8 cellular contexts compared by ENCODE assay signal in genomic region chr20:62926229-62927127, GRCh38. TPM values are rescaled to one million over a fixed set of nuclear protein-coding genes. Genes with fewer than 3 reads are reported as not detected.
DNase-seq lines count a peak whose midpoint lies in the region; ATAC-seq and TF ChIP-seq lines count a peak whose summit lies in the region.

Gene DIDO1 (minus strand): TSS chr20:62926505.

- peak; percentile 71 for ATAC-seq in RWPE2 (ENCODE audit: low read depth)

- TF ChIP-seq CTCF in RWPE2 (IDR thresholded peaks at IDR 0.05; ENCODE audit: poor library complexity, severe bottlenecking) (peak; percentile 94), neural crest cell (conservative IDR thresholded peaks at IDR 0.05) (peak; percentile 75)

- H3K9me2 ChIP-seq in GM23248 (ENCODE audit: insufficient read depth): no peaks in the 10 kb centered on the region

- H3K27me3 Mint-ChIP-seq in neural crest cell (ENCODE audit: low read depth): no peaks in the 10 kb centered on the region

- peak within 1 kb of the TSS; percentile 91 for H3K4me2 ChIP-seq in GM23248 (ENCODE audit: unreplicated experiment)

- peaks cover 20% of the 10 kb centered on the region; the same call in 1 of the 2 replicates for H4K20me1 ChIP-seq in GM23248 (ENCODE audit: insufficient read depth)

- H3K27ac Mint-ChIP-seq in neural crest cell (ENCODE audit: unreplicated experiment): peak within 1 kb of the TSS; percentile 64

- H3K4me3 Mint-ChIP-seq in neural crest cell: peak within 1 kb of the TSS; percentile 97

- peak within 1 kb of the TSS; percentile 65 for H2AFZ ChIP-seq in GM23248

- H3F3A ChIP-seq in GM23248 (ENCODE audit: insufficient read depth): peaks cover 42% of the 10 kb centered on the region

- H3K27me3 ChIP-seq in GM23248 (replicated peaks; ENCODE audit: insufficient read depth) (no peaks in the 10 kb centered on the region), RWPE2 (ENCODE audit: insufficient read depth, poor library complexity, severe bottlenecking) (no peaks in the 10 kb centered on the region), stomach smooth muscle (ENCODE audit: control insufficient read depth in 1 of 2, insufficient read depth in 2 of 2, low read length in 2 of 2) (no peaks in the 10 kb centered on the region)

- no peaks in the 10 kb centered on the region for H3K9me3 ChIP-seq in GM23248 (ENCODE audit: low read depth)
- no peaks in the 10 kb centered on the region for H3K9me3 ChIP-seq in RWPE2 (ENCODE audit: severe bottlenecking)
- no peaks in the 10 kb centered on the region for H3K9me3 ChIP-seq in stomach smooth muscle (ENCODE audit: control insufficient read depth in 2 of 2, low read length in 2 of 2)

- H3K4me1 ChIP-seq in GM23248 (ENCODE audit: insufficient read depth) (peaks cover 48% of the 10 kb centered on the region), RWPE2 (ENCODE audit: insufficient read depth, poor library complexity, severe bottlenecking) (peaks cover 40% of the 10 kb centered on the region), stomach smooth muscle (ENCODE audit: control insufficient read depth, insufficient read depth, low read length) (peaks cover 49% of the 10 kb centered on the region)

- H3K36me3 Mint-ChIP-seq in neural crest cell (ENCODE audit: low read depth): no peaks in the 10 kb centered on the region

- H3K27ac ChIP-seq in GM23248 (peak within 1 kb of the TSS; percentile 95), RWPE2 (ENCODE audit: poor library complexity, severe bottlenecking) (peak within 1 kb of the TSS; percentile 82), stomach smooth muscle (ENCODE audit: low read length) (peak within 1 kb of the TSS; percentile 89)

- H3K79me2 ChIP-seq in GM23248 (ENCODE audit: insufficient read depth): peaks cover 96% of the 10 kb centered on the region

- peak; percentile 89 for DNase-seq in Daoy (ENCODE audit: low read depth)
- DNase-seq in GM23248: peak; percentile 92
- DNase-seq in LHCN-M2 (ENCODE audit: low read depth): peak; percentile 78
- DNase-seq in RWPE2 (ENCODE audit: low spot score): peak; percentile 99
- peak; percentile 88 for DNase-seq in activated T-helper 9 cell treated with anti-CD3 and anti-CD28 coated beads, Interleukin-2, amount 50 U/mL, for 16 hours (ENCODE audit: low read depth)
- DNase-seq in fibroblast of the conjunctiva (ENCODE audit: low read depth): peak; percentile 69
- peak; percentile 79 for DNase-seq in neural crest cell (ENCODE audit: low read depth, low spot score)

- WGBS in GM23248 (ENCODE audit: low coverage in 1 of 2, low lambda C conversion rate in 2 of 2, missing lambda C conversion rate in 2 of 2), 2 experiments: 2% methylated on average over 74 to 77 of the region's 92 CpGs

- H3K4me1 Mint-ChIP-seq in neural crest cell: peaks cover 56% of the 10 kb centered on the region

- no peaks in the 10 kb centered on the region for H3K36me3 ChIP-seq in GM23248 (ENCODE audit: low read depth)
- peaks cover 13% of the 10 kb centered on the region for H3K36me3 ChIP-seq in RWPE2 (ENCODE audit: low read depth)
- H3K36me3 ChIP-seq in stomach smooth muscle (ENCODE audit: control insufficient read depth in 2 of 2, insufficient read depth in 2 of 2, low read length in 2 of 2): no peaks in the 10 kb centered on the region

- H3K4me3 ChIP-seq in GM23248 (peak within 1 kb of the TSS; percentile 95), RWPE2 (ENCODE audit: severe bottlenecking) (peak within 1 kb of the TSS; percentile 88), stomach smooth muscle (ENCODE audit: low read length in 2 of 2) (peak within 1 kb of the TSS; percentile 92 to 93)

- H3K9ac ChIP-seq in GM23248 (peak within 1 kb of the TSS; percentile 99), stomach smooth muscle (ENCODE audit: low read length in 2 of 2) (peak within 1 kb of the TSS; percentile 95)

- in situ Hi-C loops in GM23248 (cut with MboI): no loop called here

- H3K9me3 Mint-ChIP-seq in neural crest cell: no peaks in the 10 kb centered on the region

RNA-seq across cellular contexts. Expression of gene DIDO1, which starts in this region (rescaled TPM):
- 20.6 and 21.4 TPM in 2 replicates for total RNA-seq in Daoy (2014; rRNA removed; shearing (Covaris generic))
- 28.6 and 37.1 TPM in 2 replicates for total RNA-seq in GM23248 (2014; rRNA removed; shearing (Covaris generic))
- polyA plus RNA-seq in GM23248 (2016; fragmentation: Nextera tagmentation; extraction: Ambion mirVana): 15.5 and 16.2 TPM in 2 replicates
- 29.0 and 33.1 TPM in 2 replicates for total RNA-seq in LHCN-M2 (2014; rRNA removed)
- 13.9 TPM for polyA plus RNA-seq in LHCN-M2 (2012)
- 72.0 TPM in 2 replicates for total RNA-seq in neural crest cell

Comparison
In these comparisons a context has a peak if more than half of its experiments do, and no peak if none do; other contexts are left out.
1. Peak in every context shown above with its lines: DNase-seq, ATAC-seq, H3K4me3 ChIP-seq and H3K27ac ChIP-seq.